ENCODE assay signal across 16 cellular contexts in the genomic region with DNA sequence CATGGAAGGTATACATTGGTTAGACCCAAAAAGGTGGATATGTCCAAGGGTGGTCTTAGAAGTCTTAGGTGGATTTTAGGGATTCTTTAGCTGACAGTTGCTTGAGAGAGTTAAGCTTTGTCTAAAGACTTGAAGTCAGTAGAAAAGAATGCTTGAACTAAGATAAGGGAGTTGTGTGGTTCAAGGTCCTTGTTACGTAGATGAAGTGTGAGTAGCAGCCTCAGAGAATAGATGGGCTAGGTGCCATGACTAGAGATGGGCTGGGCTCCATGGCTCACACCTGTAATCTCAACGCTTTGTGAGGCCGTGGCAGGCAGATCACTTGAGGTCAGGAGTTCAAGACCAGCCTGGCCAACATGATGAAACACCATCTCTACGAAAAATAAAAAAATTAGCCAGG. TPM values are rescaled to one million over a fixed set of nuclear protein-coding genes. Genes with fewer than 3 reads are reported as not detected.
A peak's percentile ranks its signal among the peaks of the same experiment; 100 is the strongest.
DNase-seq lines count a peak whose midpoint lies in the region; ATAC-seq, FAIRE-seq and TF ChIP-seq lines count a peak whose summit lies in the region.
"Had no signal": no experiment of that assay in that cellular context is flagged by ENCODE, and none has a peak within 500 bp of the region (broad histone marks: within the 10 kb centered on the region; RNA-seq: fewer than 3 reads in every experiment).

No MANE protein-coding gene starts in this region.

- peaks cover 0 to 6% of the 10 kb centered on the region in 2 donors for H3K4me1 ChIP-seq in small intestine (ENCODE audit: control insufficient read depth in 2 of 2, insufficient read depth in 1 of 2, low read depth in 1 of 2, low read length in 1 of 2)

- no peaks in the 10 kb centered on the region for H3K27me3 Mint-ChIP-seq in activated T-cell treated with anti-CD3 and anti-CD28 coated beads, Interleukin-2, amount 50 U/mL, for 24 hours
- no peaks in the 10 kb centered on the region for H3K27me3 Mint-ChIP-seq in activated B cell treated with CpG ODN at 0.5 μM for 24 hours
- H3K27me3 Mint-ChIP-seq in endothelial cell (ENCODE audit: unreplicated experiment) = no peaks in the 10 kb centered on the region

- peak overlapping the region; percentile 61 to 82 for H3K27ac ChIP-seq in small intestine (ENCODE audit: low read depth in 1 of 2, low read length in 1 of 2)
- H3K27ac ChIP-seq: vagina had no signal

- intact Hi-C loops in activated B cell treated with CpG ODN at 0.5 μM for 24 hours (cut with micrococcal nuclease) = loop anchor here (2.0 kb wide), 2 partner anchors 77 to 93 kb away; no protein-coding TSS in a partner anchor

- H3K36me3 ChIP-seq in small intestine (ENCODE audit: control insufficient read depth in 2 of 2, insufficient read depth in 2 of 2, low read length in 2 of 2) = no peaks in the 10 kb centered on the region
- no peaks in the 10 kb centered on the region for H3K36me3 ChIP-seq in MG63
- H3K36me3 ChIP-seq: left lung, vagina had no signal

- WGBS in small intestine, 3 donors = 18 to 71% (median 46%) methylated on average over 4 of the region's 4 CpGs

- H3K4me3 ChIP-seq in small intestine (ENCODE audit: low read depth in 1 of 2, low read length in 2 of 2) (no peak overlapping the region), MG63 (no peak overlapping the region)

- H3K9me3 Mint-ChIP-seq in activated T-cell treated with anti-CD3 and anti-CD28 coated beads, Interleukin-2, amount 50 U/mL, for 24 hours = peaks cover 2% of the 10 kb centered on the region
- H3K9me3 Mint-ChIP-seq in activated B cell treated with CpG ODN at 0.5 μM for 24 hours = peaks cover 2% of the 10 kb centered on the region
- H3K9me3 Mint-ChIP-seq in endothelial cell (ENCODE audit: unreplicated experiment) = no peaks in the 10 kb centered on the region

- CTCF ChIA-PET in activated B cell treated with CpG ODN at 0.5 μM for 24 hours (lab: Charles Lee) = interaction anchor here (2.5 kb wide), 1 partner anchor 36 kb away, joined by 8 read pairs; no protein-coding TSS in a partner anchor

- TF ChIP-seq CTCF in activated B cell treated with CpG ODN at 0.5 μM for 24 hours (IDR thresholded peaks at IDR 0.05) (no peak), endothelial cell (IDR thresholded peaks at IDR 0.05; ENCODE audit: unreplicated experiment) (no peak)

- peak overlapping the region; percentile 47 for H3K27ac Mint-ChIP-seq in activated T-cell treated with anti-CD3 and anti-CD28 coated beads, Interleukin-2, amount 50 U/mL, for 24 hours
- no peak overlapping the region for H3K27ac Mint-ChIP-seq in activated B cell treated with CpG ODN at 0.5 μM for 24 hours
- peak overlapping the region; percentile 72 for H3K27ac Mint-ChIP-seq in endothelial cell (ENCODE audit: unreplicated experiment)

- H3K4me1 Mint-ChIP-seq in activated T-cell treated with anti-CD3 and anti-CD28 coated beads, Interleukin-2, amount 50 U/mL, for 24 hours (ENCODE audit: low read depth) = peaks cover 25% of the 10 kb centered on the region
- peaks cover 22% of the 10 kb centered on the region for H3K4me1 Mint-ChIP-seq in activated B cell treated with CpG ODN at 0.5 μM for 24 hours
- peaks cover 5% of the 10 kb centered on the region for H3K4me1 Mint-ChIP-seq in endothelial cell (ENCODE audit: unreplicated experiment)

- POLR2A ChIA-PET in activated B cell treated with CpG ODN at 0.5 μM for 24 hours (lab: Charles Lee) = no interaction called here

- no peak for FAIRE-seq in small intestine (lab: Jason Lieb, UNC)
- FAIRE-seq: endometrium had no signal

- H3K4me3 Mint-ChIP-seq in activated T-cell treated with anti-CD3 and anti-CD28 coated beads, Interleukin-2, amount 50 U/mL, for 24 hours = peak overlapping the region; percentile 88
- peak overlapping the region; percentile 99 for H3K4me3 Mint-ChIP-seq in activated B cell treated with CpG ODN at 0.5 μM for 24 hours
- H3K4me3 Mint-ChIP-seq in endothelial cell (ENCODE audit: unreplicated experiment) = no peak overlapping the region

- peaks cover 32% of the 10 kb centered on the region for H3K36me3 Mint-ChIP-seq in activated T-cell treated with anti-CD3 and anti-CD28 coated beads, Interleukin-2, amount 50 U/mL, for 24 hours (ENCODE audit: low read depth)
- H3K36me3 Mint-ChIP-seq in activated B cell treated with CpG ODN at 0.5 μM for 24 hours (ENCODE audit: low read depth) = peaks cover 21% of the 10 kb centered on the region
- H3K36me3 Mint-ChIP-seq in endothelial cell (ENCODE audit: low read depth, unreplicated experiment) = no peaks in the 10 kb centered on the region

- H3K9me3 ChIP-seq in small intestine (ENCODE audit: control insufficient read depth, low read depth) (no peaks in the 10 kb centered on the region), MG63 (no peaks in the 10 kb centered on the region)
- H3K9me3 ChIP-seq: left lung, vagina had no signal

- DNase-seq in activated T-cell treated with anti-CD3 and anti-CD28 coated beads, Interleukin-2, amount 50 U/mL, for 24 hours = no peak
- DNase-seq in activated T-cell treated with anti-CD3 and anti-CD28 coated beads for 4 hours = no peak
- no peak for DNase-seq in activated B cell treated with CpG ODN at 0.5 μM for 24 hours
- DNase-seq in endothelial cell (ENCODE audit: low spot score) = no peak
- peak; percentile 97 for DNase-seq in small intestine
- no peak for DNase-seq in NCI-H82 treated with DMSO at 0.1 percent for 48 hours (lab: John Stamatoyannopoulos, UW; ENCODE audit: unreplicated experiment)
- no peak for DNase-seq in MG63
- DNase-seq: ACHN; activated CD8-positive, alpha-beta memory T cell treated with anti-CD3 and anti-CD28 coated beads for 24 hours; DMS153; heart left ventricle; left lung; NCI-H2171 had no signal

- ATAC-seq in activated B cell treated with CpG ODN at 0.5 μM for 24 hours (ENCODE audit: low read depth) (no peak), HG02852 (IDR thresholded peaks at IDR 0.05; ENCODE audit: unreplicated experiment) (no peak)
- ATAC-seq: heart left ventricle, left lung had no signal

- H3K27me3 ChIP-seq in small intestine (ENCODE audit: control insufficient read depth in 2 of 2, insufficient read depth in 2 of 2, low read length in 2 of 2) (no peaks in the 10 kb centered on the region), MG63 (no peaks in the 10 kb centered on the region)
- H3K27me3 ChIP-seq: heart left ventricle, left lung, vagina had no signal

RNA-seq across cellular contexts. Expression of a gene that starts 1.7 kb away (rescaled TPM):
- total RNA-seq in activated B cell treated with CpG ODN at 0.5 μM for 24 hours = 11.7 and 15.0 TPM in 2 replicates
- 7.1 TPM for total RNA-seq in endothelial cell (ENCODE audit: unreplicated experiment)
- 10 to 100 TPM; 12.3 to 19.2 (median 19.2) TPM for polyA plus RNA-seq in small intestine
- 1.2 and 6.4 TPM in 2 replicates for total RNA-seq in MG63 (2014; rRNA removed; shearing (Covaris generic); ENCODE audit: low replicate concordance)
